1 cellular context compared by ENCODE assay signal in genomic region chr4:78774395-78774794, GRCh38.
TF ChIP-seq lines count a peak whose summit lies in the region.

No MANE protein-coding gene starts in this region.

TF ChIP-seq in HepG2, 621 proteins besides CTCF, POLR2A, EP300 and RAD21 (continued from another document):
- TF ChIP-seq HMGXB3 (CRISPR knock-in tag; IDR thresholded peaks at IDR 0.05; ENCODE audit: borderline replicate concordance) (no peak), MIER2 (CRISPR knock-in tag; IDR thresholded peaks at IDR 0.05) (no peak), FOXC1 (CRISPR knock-in tag; IDR thresholded peaks at IDR 0.05; ENCODE audit: borderline replicate concordance) (no peak), ZSCAN31 (CRISPR knock-in tag; IDR thresholded peaks at IDR 0.05; ENCODE audit: low read depth) (no peak), ZNF10 (CRISPR knock-in tag; IDR thresholded peaks at IDR 0.05; ENCODE audit: borderline replicate concordance, low read depth) (no peak), ZNF816 (CRISPR knock-in tag; IDR thresholded peaks at IDR 0.05; ENCODE audit: borderline replicate concordance) (no peak), ARID5B (CRISPR knock-in tag; IDR thresholded peaks at IDR 0.05) (no peak), ZBED4 (CRISPR knock-in tag; IDR thresholded peaks at IDR 0.05; ENCODE audit: borderline replicate concordance) (no peak), MTF2 (CRISPR knock-in tag; IDR thresholded peaks at IDR 0.05; ENCODE audit: borderline replicate concordance) (no peak), GTF3A (CRISPR knock-in tag; conservative IDR thresholded peaks at IDR 0.05) (no peak), ATF6 (CRISPR knock-in tag; conservative IDR thresholded peaks at IDR 0.05) (no peak), TEAD3 (CRISPR knock-in tag; optimal IDR thresholded peaks at IDR 0.05; ENCODE audit: borderline replicate concordance) (no peak), HNRNPL (IDR thresholded peaks at IDR 0.05; ENCODE audit: low read depth, low read length) (no peak), ZBTB7A (CRISPR knock-in tag; IDR thresholded peaks at IDR 0.05) (no peak), NPAS2 (CRISPR knock-in tag; IDR thresholded peaks at IDR 0.05; ENCODE audit: borderline replicate concordance) (no peak), DZIP1 (CRISPR knock-in tag; IDR thresholded peaks at IDR 0.05) (no peak), SUZ12 (IDR thresholded peaks at IDR 0.05; ENCODE audit: low read depth, low read length) (no peak), PITX1 (CRISPR knock-in tag; IDR thresholded peaks at IDR 0.05) (no peak), NAIF1 (CRISPR knock-in tag; IDR thresholded peaks at IDR 0.05; ENCODE audit: borderline replicate concordance) (no peak)
